In the genomic region with DNA sequence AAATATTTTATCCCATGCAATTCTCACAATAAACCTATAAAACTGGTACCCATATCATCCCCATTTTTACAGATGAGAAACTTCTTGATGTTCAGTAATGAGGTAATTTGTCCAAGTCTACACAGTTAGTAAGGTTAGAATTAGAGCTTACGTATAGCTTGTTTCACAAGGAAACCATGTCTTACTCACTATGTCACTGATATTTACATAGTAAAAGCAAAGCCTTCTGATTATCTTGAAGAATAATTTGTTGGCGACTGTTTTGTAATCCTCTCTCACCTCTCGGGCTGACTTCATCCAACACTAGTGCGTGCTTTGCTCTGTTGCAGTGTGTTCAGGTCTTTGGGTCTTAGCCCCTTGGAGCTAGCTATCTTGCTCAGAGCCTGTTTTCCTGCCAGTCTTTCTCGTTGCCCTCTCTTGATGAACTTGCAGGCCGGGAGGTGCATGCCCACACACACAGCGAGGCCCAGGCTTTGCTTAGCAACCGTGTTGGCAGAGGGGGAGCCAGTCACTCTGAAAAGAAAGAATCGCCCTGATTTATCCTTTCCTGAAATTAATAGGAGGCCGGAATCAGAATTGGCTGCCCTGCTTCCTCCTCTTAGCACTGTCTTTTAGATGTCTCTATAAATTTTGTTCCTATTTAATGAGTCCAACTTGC, we compare ENCODE assay signal across 12 cellular contexts.
DNase-seq lines count a peak whose midpoint lies in the region; ATAC-seq and TF ChIP-seq lines count a peak whose summit lies in the region.
"Had no signal": no experiment of that assay in that cellular context is flagged by ENCODE, and none has a peak within 500 bp of the region (broad histone marks: within the 10 kb centered on the region; RNA-seq: fewer than 3 reads in every experiment).

No MANE protein-coding gene starts in this region.

- no peak for DNase-seq in heart right ventricle
- no peak for DNase-seq in left ventricle myocardium superior
- DNase-seq in left ventricle myocardium inferior = no peak
- DNase-seq in prostate gland (ENCODE audit: low spot score) = peak; percentile 68
- DNase-seq in stimulated activated CD4-positive, alpha-beta T cell treated with anti-CD3 and anti-CD28 coated beads, Interleukin-4, amount 100 ng/mL, for 1 hour = no peak
- DNase-seq in MG63 = no peak
- no peak for DNase-seq in NCI-H1092 (lab: John Stamatoyannopoulos, UW)
- DNase-seq: activated naive CD4-positive, alpha-beta T cell treated with Interleukin-2 at 50 U/mL for 16 hours; colonic mucosa; NCI-H2029 treated with DMSO at 0.1 percent for 48 hours; NCI-H748 treated with DMSO at 0.1 percent for 48 hours had no signal

- H3K4me3 ChIP-seq in heart right ventricle (no peak overlapping the region), left ventricle myocardium inferior (no peak overlapping the region), prostate gland (no peak overlapping the region), MG63 (no peak overlapping the region)
- H3K4me3 ChIP-seq: colonic mucosa had no signal

- H3K27me3 ChIP-seq in heart right ventricle = no peaks in the 10 kb centered on the region
- H3K27me3 ChIP-seq in left ventricle myocardium inferior (ENCODE audit: low read depth) = no peaks in the 10 kb centered on the region
- no peaks in the 10 kb centered on the region for H3K27me3 ChIP-seq in prostate gland (replicated peaks; ENCODE audit: insufficient read depth)
- H3K27me3 ChIP-seq in MG63 = no peaks in the 10 kb centered on the region
- H3K27me3 ChIP-seq: colonic mucosa had no signal

- intact Hi-C loops in heart right ventricle (cut with DNase I) (no loop called here), left ventricle myocardium superior (cut with micrococcal nuclease) (no loop called here), left ventricle myocardium inferior (cut with micrococcal nuclease) (no loop called here), prostate gland (cut with DNase I) (no loop called here)

- H3K27ac ChIP-seq in heart right ventricle (peak overlapping the region in 7 of 10 donors; percentile 17 to 71 (median 53)), left ventricle myocardium inferior (replicated peaks) (peak overlapping the region; percentile 78), prostate gland (peak overlapping the region; percentile 67 to 69)
- H3K27ac ChIP-seq: colonic mucosa had no signal

- H3K9me3 ChIP-seq in heart right ventricle (no peaks in the 10 kb centered on the region), left ventricle myocardium inferior (replicated peaks) (no peaks in the 10 kb centered on the region), prostate gland (no peaks in the 10 kb centered on the region), MG63 (no peaks in the 10 kb centered on the region)
- H3K9me3 ChIP-seq: colonic mucosa had no signal

- H3K36me3 ChIP-seq in heart right ventricle (no peaks in the 10 kb centered on the region), left ventricle myocardium inferior (no peaks in the 10 kb centered on the region), prostate gland (no peaks in the 10 kb centered on the region), MG63 (no peaks in the 10 kb centered on the region)
- H3K36me3 ChIP-seq: colonic mucosa had no signal

- 51 to 62% methylated on average over 10 of the region's 10 CpGs for WGBS in heart right ventricle, 2 donors
- 8% methylated on average over 10 of the region's 10 CpGs for WGBS in prostate gland

- TF ChIP-seq CTCF in heart right ventricle (IDR thresholded peaks at IDR 0.05) (no peak), left ventricle myocardium inferior (IDR thresholded peaks at IDR 0.05; ENCODE audit: borderline replicate concordance) (no peak), prostate gland (IDR thresholded peaks at IDR 0.05) (no peak)

- no peak for TF ChIP-seq POLR2A in prostate gland (IDR thresholded peaks at IDR 0.05)

- ATAC-seq in heart right ventricle (peak in 4 of 8 donors; percentile 11 to 33 (median 23)), left ventricle myocardium superior (no peak), HG02678 (IDR thresholded peaks at IDR 0.05; ENCODE audit: unreplicated experiment) (no peak)

- peaks cover 0 to 41% (median 14%) of the 10 kb centered on the region in 9 donors for H3K4me1 ChIP-seq in heart right ventricle
- H3K4me1 ChIP-seq in left ventricle myocardium inferior = peaks cover 23% of the 10 kb centered on the region
- peaks cover 17% of the 10 kb centered on the region for H3K4me1 ChIP-seq in prostate gland (replicated peaks)
- H3K4me1 ChIP-seq: colonic mucosa had no signal
